27 cellular contexts compared by ENCODE assay signal in genomic region chr15:33551860-33552259, GRCh38.
"Had no signal": no experiment of that assay in that cellular context is flagged by ENCODE, and none has a peak within 500 bp of the region (broad histone marks: within the 10 kb centered on the region; RNA-seq: fewer than 3 reads in every experiment).

No MANE protein-coding gene starts in this region.

- H3K27me3 ChIP-seq: adrenal gland, esophagus muscularis mucosa, foreskin keratinocyte, right atrium auricular region, stomach, tibial nerve had no signal

- H3K9me3 ChIP-seq: adrenal gland, esophagus muscularis mucosa, mucosa of descending colon, right atrium auricular region, stomach, tibial nerve had no signal

- H3K4me3 ChIP-seq: adrenal gland, esophagus muscularis mucosa, left ventricle myocardium inferior, lung, mucosa of descending colon, right atrium auricular region, smooth muscle cell, stomach, tibial nerve had no signal

- DNase-seq: activated CD4-positive, alpha-beta T cell treated with anti-CD3 and anti-CD28 coated beads for 48 hours; activated CD4-positive, alpha-beta T cell treated with anti-CD3 and anti-CD28 coated beads, Interleukin-2, amount 50 U/mL, for 48 hours; activated CD8-positive, alpha-beta memory T cell treated with anti-CD3 and anti-CD28 coated beads for 24 hours; activated effector memory CD4-positive, alpha-beta T cell treated with Interleukin-2 at 50 U/mL for 16 hours; activated naive CD4-positive, alpha-beta T cell treated with Interleukin-2 at 50 U/mL for 16 hours; adrenal gland; central memory CD4-positive, alpha-beta T cell; dermis blood vessel endothelial cell; effector CD4-positive, alpha-beta T cell; foreskin keratinocyte; islet precursor cell; left ventricle myocardium inferior; mesendoderm; mucosa of descending colon; stimulated activated CD4-positive, alpha-beta T cell treated with anti-CD3 and anti-CD28 coated beads, Interleukin-1b, Interleukin-23, amount 100 ng/mL, for 48 hours; stimulated activated CD4-positive, alpha-beta T cell treated with anti-CD3 and anti-CD28 coated beads, Interleukin-4, amount 100 ng/mL, for 4 hours; stimulated activated CD8-positive, alpha-beta memory T cell treated with anti-CD3 and anti-CD28 coated beads, Interleukin-4, amount 100 ng/mL, for 48 hours; stimulated activated naive B cell treated with anti-CD40 and anti-IgM and Interleukin-4, amounts not matched to agents 10 μg/mL and 1 μg/mL and 100 μg/mL, for 72 hours; stomach; T-helper 17 cell; T1000; WERI-Rb-1 had no signal

- H3K36me3 ChIP-seq: adrenal gland, esophagus muscularis mucosa, left ventricle myocardium inferior, right atrium auricular region, stomach, tibial nerve, WERI-Rb-1 had no signal

- H3K4me2 ChIP-seq: smooth muscle cell had no signal

- H3K27ac ChIP-seq: adrenal gland, esophagus muscularis mucosa, foreskin keratinocyte, left ventricle myocardium inferior, right atrium auricular region, stomach, WERI-Rb-1 had no signal

- H3K4me1 ChIP-seq: adrenal gland, foreskin keratinocyte, left ventricle myocardium inferior, right atrium auricular region, stomach, tibial nerve had no signal
